1 cellular context compared by ENCODE assay signal in genomic region chr1:247100676-247101279, GRCh38.
TF ChIP-seq lines count a peak whose summit lies in the region.

No MANE protein-coding gene starts in this region.

TF ChIP-seq in H1, 55 proteins besides CTCF, POLR2A, EP300 and RAD21:
- TF ChIP-seq CBX5 (IDR thresholded peaks at IDR 0.05; ENCODE audit: low read depth, low read length) (no peak), ZNF274 (IDR thresholded peaks at IDR 0.05; ENCODE audit: borderline replicate concordance, extremely low read depth, low read length) (peak; percentile 70; the same call in 1 of the 2 replicates), CTBP2 (IDR thresholded peaks at IDR 0.05; ENCODE audit: borderline replicate concordance, insufficient read depth, insufficient read length, low read length) (no peak), ASH2L (IDR thresholded peaks at IDR 0.05; ENCODE audit: low read length) (no peak), GTF2F1 (IDR thresholded peaks at IDR 0.05; ENCODE audit: borderline replicate concordance, low read depth, low read length) (no peak), JUN (IDR thresholded peaks at IDR 0.05; ENCODE audit: low read depth, low read length) (no peak), TBP (IDR thresholded peaks at IDR 0.05; ENCODE audit: low read depth, low read length) (no peak)
TF ChIP-seq in H1: peak in this region for 1.
